In the genomic region with DNA sequence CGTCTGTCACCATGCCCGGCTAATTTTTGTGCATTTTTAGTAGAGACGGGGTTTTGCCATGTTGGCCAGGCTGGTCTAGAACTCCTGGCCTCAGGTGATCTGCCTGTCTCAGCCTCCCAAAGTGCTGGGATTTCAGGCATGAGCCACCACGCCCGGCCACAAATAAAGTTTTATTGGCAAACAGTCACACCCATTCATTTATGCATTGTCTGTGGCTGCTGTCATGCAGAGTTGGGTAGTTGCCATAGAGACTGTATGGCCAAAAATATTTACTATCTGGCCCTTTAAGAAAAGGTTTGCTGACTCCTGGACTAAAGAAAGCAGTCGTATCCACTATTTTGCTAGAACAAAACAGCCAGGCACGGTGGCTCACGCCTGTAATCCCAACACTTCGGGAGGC, we compare ENCODE assay signal across 15 cellular contexts. TPM values are rescaled to one million over a fixed set of nuclear protein-coding genes. Genes with fewer than 3 reads are reported as not detected.
"Had no signal": no experiment of that assay in that cellular context is flagged by ENCODE, and none has a peak within 500 bp of the region (broad histone marks: within the 10 kb centered on the region; RNA-seq: fewer than 3 reads in every experiment).

No MANE protein-coding gene starts in this region.

RNA-seq across cellular contexts. Expression of gene TSPAN16, which starts 37.9 kb away (rescaled TPM):
- total RNA-seq: activated B cell treated with CpG ODN at 0.5 μM for 24 hours; activated CD4-positive, alpha-beta memory T cell treated with anti-CD3 and anti-CD28 coated beads for 36 hours; cardiac septum; endodermal cell; fibroblast of lung; frontal cortex; left lobe of liver; lung; mononuclear cell; neural crest cell; osteoblast; progenitor cell of endocrine pancreas; right atrium auricular region; subcutaneous adipose tissue; ureter had no signal
